18 cellular contexts compared by ENCODE assay signal in genomic region chr1:236663934-236664333, GRCh38. TPM values are rescaled to one million over a fixed set of nuclear protein-coding genes. Genes with fewer than 3 reads are reported as not detected.
"Had no signal": no experiment of that assay in that cellular context is flagged by ENCODE, and none has a peak within 500 bp of the region (broad histone marks: within the 10 kb centered on the region; RNA-seq: fewer than 3 reads in every experiment).

No MANE protein-coding gene starts in this region.

- H3K27ac ChIP-seq: breast epithelium, esophagus muscularis mucosa, heart right ventricle, psoas muscle, right lobe of liver, spleen had no signal

- DNase-seq: activated CD4-positive, alpha-beta memory T cell treated with anti-CD3 and anti-CD28 coated beads for 36 hours; activated CD4-positive, alpha-beta T cell treated with anti-CD3 and anti-CD28 coated beads for 1 hour; activated gamma-delta T cell treated with Interleukin-2 at 50 U/mL for 16 hours; activated naive CD8-positive, alpha-beta T cell treated with anti-CD3 and anti-CD28 coated beads for 36 hours; activated T-cell treated with anti-CD3 and anti-CD28 coated beads, Interleukin-2, amount 50 U/mL, for 72 hours; aorta; heart right ventricle; kidney; left ventricle myocardium superior; psoas muscle; right lobe of liver; spleen; stimulated activated CD4-positive, alpha-beta T cell treated with anti-CD3 and anti-CD28 coated beads, Interleukin-1b, Interleukin-23, amount 100 ng/mL, for 48 hours; stimulated activated naive CD4-positive, alpha-beta T cell had no signal

- FAIRE-seq: frontal cortex, kidney had no signal

- ATAC-seq: activated T-cell treated with anti-CD3 and anti-CD28 coated beads, Interleukin-2, amount 50 U/mL, for 72 hours; heart right ventricle; left ventricle myocardium superior; psoas muscle; right lobe of liver had no signal

- H3K4me1 ChIP-seq: breast epithelium, right lobe of liver had no signal

- H3K4me3 ChIP-seq: breast epithelium, esophagus muscularis mucosa, heart right ventricle, psoas muscle, right lobe of liver, spleen had no signal

- H3K9me3 ChIP-seq: breast epithelium, esophagus muscularis mucosa, heart right ventricle, psoas muscle, right lobe of liver, spleen had no signal

- H3K27me3 ChIP-seq: breast epithelium, esophagus muscularis mucosa, heart right ventricle, right lobe of liver, spleen had no signal

- H3K36me3 ChIP-seq: breast epithelium, esophagus muscularis mucosa, heart right ventricle, right lobe of liver, spleen had no signal

RNA-seq across cellular contexts. Expression of gene ACTN2, which starts 22.4 kb away (rescaled TPM):
- total RNA-seq: osteoblast had no signal
